8 cellular contexts compared by ENCODE assay signal in genomic region chr10:119445311-119445934, GRCh38.
DNase-seq lines count a peak whose midpoint lies in the region; ATAC-seq and TF ChIP-seq lines count a peak whose summit lies in the region.

No MANE protein-coding gene starts in this region.

- H3K9me3 ChIP-seq in BE2C (no peaks in the 10 kb centered on the region), SU-DHL-6 (ENCODE audit: insufficient read depth, low read length) (no peaks in the 10 kb centered on the region), heart left ventricle (no peaks in the 10 kb centered on the region), aorta (ENCODE audit: control insufficient read depth, low read length) (no peaks in the 10 kb centered on the region)

- no peak overlapping the region for H2AFZ ChIP-seq in SU-DHL-6 (ENCODE audit: low read depth, low read length, severe bottlenecking)

- H3K9ac ChIP-seq in SU-DHL-6 (ENCODE audit: low read length), result no peak overlapping the region

- H3K4me2 ChIP-seq in SU-DHL-6 (ENCODE audit: low read depth, low read length, poor library complexity, severe bottlenecking), result no peak overlapping the region

- H3K79me2 ChIP-seq in SU-DHL-6 (ENCODE audit: insufficient read depth, low read length), result no peaks in the 10 kb centered on the region

- no peaks in the 10 kb centered on the region for H4K20me1 ChIP-seq in SU-DHL-6 (ENCODE audit: low read depth, low read length)

- H3K4me1 ChIP-seq in BE2C (peaks cover 9% of the 10 kb centered on the region), heart left ventricle (peaks cover 0 to 42% (median 18%) of the 10 kb centered on the region in 12 donors), aorta (ENCODE audit: control insufficient read depth in 1 of 2, insufficient read depth in 2 of 2, low read length in 2 of 2) (peaks cover 0 to 4% of the 10 kb centered on the region in 2 donors)

- H3F3A ChIP-seq in SU-DHL-6 (ENCODE audit: insufficient read depth), result no peaks in the 10 kb centered on the region

- no peaks in the 10 kb centered on the region for H3K9me2 ChIP-seq in SU-DHL-6 (replicated peaks; ENCODE audit: insufficient read depth, low read length)

- intact Hi-C loops in heart left ventricle (cut with DNase I) (loop anchor here (1.0 to 5.0 kb wide), 8 partner anchors 44 to 277 kb away; partner anchors contain the start of gene GRK5 (in 1 of the 10)), aorta (cut with DNase I) (loop anchor here (1.0 to 5.0 kb wide), 3 partner anchors 239 to 248 kb away; no protein-coding TSS in a partner anchor)

- H3K36me3 ChIP-seq in BE2C (no peaks in the 10 kb centered on the region), SU-DHL-6 (ENCODE audit: low read length) (no peaks in the 10 kb centered on the region), heart left ventricle (peaks cover 0 to 76% (median 44%) of the 10 kb centered on the region in 9 donors), aorta (ENCODE audit: control insufficient read depth in 1 of 2, insufficient read depth in 2 of 2, low read length in 1 of 2) (peaks cover 0 to 2% of the 10 kb centered on the region in 2 donors)

- H3K27ac ChIP-seq in SU-DHL-6 (ENCODE audit: low read depth, low read length) (no peak overlapping the region), heart left ventricle (peak overlapping the region in 7 of 12 donors; percentile 0 to 71 (median 35)), aorta (ENCODE audit: low read depth in 1 of 2, low read length in 2 of 2) (no peak overlapping the region)

- peak; percentile 84 for TF ChIP-seq CTCF in BE2C (IDR thresholded peaks at IDR 0.05; ENCODE audit: low read depth, low read length)
- peak; percentile 92 for TF ChIP-seq CTCF in LNCaP clone FGC (IDR thresholded peaks at IDR 0.05; ENCODE audit: control insufficient read depth, extremely low read depth, insufficient read depth)
- TF ChIP-seq CTCF in SU-DHL-6 (IDR thresholded peaks at IDR 0.05; ENCODE audit: insufficient read depth, low read length, poor library complexity, severe bottlenecking), result peak; percentile 85
- TF ChIP-seq CTCF in heart left ventricle (IDR thresholded peaks at IDR 0.05), result peak; percentile 89 to 99 (median 97)

- no peak for TF ChIP-seq POLR2A in heart left ventricle (IDR thresholded peaks at IDR 0.05)

- WGBS in heart left ventricle, 4 donors, result 27 to 34% (median 30%) methylated on average over 9 to 10 of the region's 10 CpGs
- 27 to 33% methylated on average over 7 to 10 of the region's 10 CpGs for WGBS in aorta, 2 donors

- H3K27me3 ChIP-seq in BE2C (no peaks in the 10 kb centered on the region), SU-DHL-6 (ENCODE audit: low read length) (no peaks in the 10 kb centered on the region), heart left ventricle (no peaks in the 10 kb centered on the region), aorta (ENCODE audit: control insufficient read depth in 1 of 2, insufficient read depth in 2 of 2, low read length in 1 of 2) (no peaks in the 10 kb centered on the region)

- H3K4me3 ChIP-seq in BE2C (ENCODE audit: low read depth, low read length) (no peak overlapping the region), LNCaP clone FGC (ENCODE audit: low read depth, low read length) (no peak overlapping the region), SU-DHL-6 (ENCODE audit: insufficient read depth, low read length, poor library complexity, severe bottlenecking) (no peak overlapping the region), heart left ventricle (no peak overlapping the region), aorta (ENCODE audit: low read length in 2 of 2) (no peak overlapping the region)

- DNase-seq in BE2C, result peak; percentile 84
- peak; percentile 35 for DNase-seq in LNCaP clone FGC (ENCODE audit: low read depth)
- peak; percentile 75 for DNase-seq in activated naive CD8-positive, alpha-beta T cell treated with anti-CD3 and anti-CD28 coated beads, Interleukin-2, amount 50 U/mL, for 16 hours (ENCODE audit: low read depth, low spot score)
- DNase-seq in heart left ventricle, result peak; percentile 87 to 91 (median 90)
- peak; percentile 29 for DNase-seq in pulmonary artery endothelial cell (ENCODE audit: low read depth, low spot score)
- DNase-seq in aorta, result peak; percentile 90 to 94

- ATAC-seq in GM19035 (IDR thresholded peaks at IDR 0.05; ENCODE audit: unreplicated experiment) (peak; percentile 59), heart left ventricle (peak; percentile 55 to 68 (median 66)), aorta (ENCODE audit: low FRiP score) (peak; percentile 68)

Comparison
In these comparisons a context has a peak if more than half of its experiments do, and no peak if none do; other contexts are left out.
1. DNase-seq: peak in every context shown above with its lines; median percentile 92 in aorta; 90 in heart left ventricle; 84 in BE2C; 75 in activated naive CD8-positive, alpha-beta T cell treated with anti-CD3 and anti-CD28 coated beads, Interleukin-2, amount 50 U/mL, for 16 hours; 35 in LNCaP clone FGC; 29 in pulmonary artery endothelial cell.
2. H3K27ac ChIP-seq: peak in heart left ventricle (7 of 12); none in SU-DHL-6 (single experiment) and aorta (0 of 2).
3. Peak in every context shown above with its lines, with median percentiles within 50 percentile points of each other: CTCF ChIP-seq and ATAC-seq.